Comparison of ENCODE assay signal across 8 cellular contexts in the genomic region with DNA sequence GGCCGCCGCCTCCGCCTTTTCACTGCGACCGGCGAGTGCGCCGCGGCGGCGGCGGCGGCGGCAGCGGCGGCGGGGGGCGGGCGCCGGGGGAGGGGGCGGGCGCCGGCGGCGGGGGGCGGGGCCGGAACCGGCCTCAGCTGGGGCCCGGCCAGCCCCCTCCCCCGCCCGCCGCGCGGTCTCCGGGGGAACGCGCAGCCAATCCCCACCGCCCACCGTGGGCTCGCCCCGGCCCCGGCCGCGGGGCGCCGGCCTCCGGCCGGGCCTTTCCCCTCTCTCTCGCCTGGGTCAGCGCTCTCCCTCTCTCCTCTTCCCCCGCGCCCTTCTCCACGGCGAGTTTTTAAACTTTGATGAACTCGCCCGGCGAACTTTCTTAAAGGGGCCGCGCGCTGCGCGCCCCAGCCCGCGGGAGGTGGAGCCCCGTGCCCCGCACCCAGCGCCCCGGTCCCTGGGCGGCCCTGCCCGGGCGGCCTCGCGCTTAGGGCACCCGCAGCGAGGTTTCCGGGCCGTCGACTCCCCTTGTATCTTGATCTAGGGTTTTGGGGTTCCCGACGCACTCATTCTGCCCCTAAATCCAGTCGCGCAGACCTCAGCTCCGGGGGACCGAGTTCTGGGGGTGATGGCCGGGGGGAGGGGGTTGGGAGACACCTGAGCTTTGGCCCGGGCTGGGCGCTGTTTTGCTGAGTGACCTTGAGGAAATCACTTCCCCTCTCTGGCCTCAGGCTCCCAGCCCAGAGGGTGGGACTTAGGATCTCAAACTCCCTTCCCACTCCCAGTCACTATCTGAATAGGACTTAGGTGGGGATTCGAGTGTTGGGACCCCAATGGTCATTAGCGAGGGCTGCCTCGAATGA. TPM values are rescaled to one million over a fixed set of nuclear protein-coding genes. Genes with fewer than 3 reads are reported as not detected.
DNase-seq lines count a peak whose midpoint lies in the region; ATAC-seq lines count a peak whose summit lies in the region.

A gene (minus strand): TSS at position 39 of the 851 bp plus-strand sequence. CDS start 270 bp downstream, outside the sequence.

- H3K4me2 ChIP-seq in Karpas-422 (ENCODE audit: low read depth, low read length, poor library complexity, severe bottlenecking), result no peak within 1 kb of the TSS

- no peaks in the 10 kb centered on the region for H3K9me2 ChIP-seq in Karpas-422 (replicated peaks; ENCODE audit: insufficient read depth, low read length)

- no peaks in the 10 kb centered on the region for H4K20me1 ChIP-seq in Karpas-422 (ENCODE audit: insufficient read depth, low read depth, low read length)

- H3K4me1 ChIP-seq in CD8-positive, alpha-beta memory T cell (ENCODE audit: insufficient read depth, low read length), result no peaks in the 10 kb centered on the region
- H3K4me1 ChIP-seq in mucosa of rectum (ENCODE audit: control insufficient read depth in 2 of 2, insufficient read depth in 2 of 2, low read length in 2 of 2), result no peaks in the 10 kb centered on the region
- H3K4me1 ChIP-seq in Karpas-422 (ENCODE audit: low read length), result no peaks in the 10 kb centered on the region

- peaks cover 4 to 16% (median 4%) of the 10 kb centered on the region in 3 donors for H3K4me1 Mint-ChIP-seq in CD8-positive, alpha-beta memory T cell
- no peaks in the 10 kb centered on the region for H3K4me1 Mint-ChIP-seq in dendritic cell treated with granulocyte-macrophage colony-stimulating factor and Interleukin-4, amounts not matched to agents 40 ng/mL and 50 ng/mL, for 4 days (ENCODE audit: low read depth)

- POLR2A ChIA-PET in CD8-positive, alpha-beta memory T cell (lab: Charles Lee), result no interaction called here

- H3K36me3 Mint-ChIP-seq in CD8-positive, alpha-beta memory T cell, result no peaks in the 10 kb centered on the region
- H3K36me3 Mint-ChIP-seq in dendritic cell treated with granulocyte-macrophage colony-stimulating factor and Interleukin-4, amounts not matched to agents 40 ng/mL and 50 ng/mL, for 4 days (ENCODE audit: low read depth), result no peaks in the 10 kb centered on the region

- no peak within 1 kb of the TSS for H3K27ac Mint-ChIP-seq in CD8-positive, alpha-beta memory T cell
- H3K27ac Mint-ChIP-seq in dendritic cell treated with granulocyte-macrophage colony-stimulating factor and Interleukin-4, amounts not matched to agents 40 ng/mL and 50 ng/mL, for 4 days, result no peak within 1 kb of the TSS

- peak within 1 kb of the TSS; percentile 65 to 86 (median 76) for H3K4me3 Mint-ChIP-seq in CD8-positive, alpha-beta memory T cell
- H3K4me3 Mint-ChIP-seq in dendritic cell treated with granulocyte-macrophage colony-stimulating factor and Interleukin-4, amounts not matched to agents 40 ng/mL and 50 ng/mL, for 4 days, result peak within 1 kb of the TSS; percentile 75

- DNase-seq in CD8-positive, alpha-beta memory T cell, result no peak
- DNase-seq in M059J (ENCODE audit: low read depth) (peak; percentile 33), Karpas-422 (no peak), NCI-H187 (lab: John Stamatoyannopoulos, UW) (no peak), hypothalamus (lab: John Stamatoyannopoulos, UW) (no peak)

- intact Hi-C loops in dendritic cell treated with granulocyte-macrophage colony-stimulating factor and Interleukin-4, amounts not matched to agents 40 ng/mL and 50 ng/mL, for 4 days (cut with micrococcal nuclease), result no loop called here

- no peak for ATAC-seq in GM21786 (IDR thresholded peaks at IDR 0.05; ENCODE audit: unreplicated experiment)

- H3K4me3 ChIP-seq in CD8-positive, alpha-beta memory T cell (ENCODE audit: low read length), result no peak within 1 kb of the TSS
- H3K4me3 ChIP-seq in mucosa of rectum (ENCODE audit: low read length in 2 of 2) (peak within 1 kb of the TSS; percentile 48 to 56), Karpas-422 (ENCODE audit: low read length) (no peak within 1 kb of the TSS)

- CTCF ChIA-PET in CD8-positive, alpha-beta memory T cell (lab: Charles Lee), result no interaction called here

- H2AFZ ChIP-seq in Karpas-422 (ENCODE audit: low read length), result no peak within 1 kb of the TSS

- no peaks in the 10 kb centered on the region for H3K79me2 ChIP-seq in Karpas-422 (ENCODE audit: low read length)

- H3K9me3 Mint-ChIP-seq in CD8-positive, alpha-beta memory T cell, result no peaks in the 10 kb centered on the region
- no peaks in the 10 kb centered on the region for H3K9me3 Mint-ChIP-seq in dendritic cell treated with granulocyte-macrophage colony-stimulating factor and Interleukin-4, amounts not matched to agents 40 ng/mL and 50 ng/mL, for 4 days

- H3K9ac ChIP-seq in mucosa of rectum (ENCODE audit: low read depth in 1 of 2, low read length in 2 of 2), result peak within 1 kb of the TSS in 1 of 2 donors; percentile 54
- H3K9ac ChIP-seq in Karpas-422 (ENCODE audit: low read length), result no peak within 1 kb of the TSS

- peaks cover 24 to 37% of the 10 kb centered on the region in 2 donors for H3K27me3 Mint-ChIP-seq in CD8-positive, alpha-beta memory T cell
- H3K27me3 Mint-ChIP-seq in dendritic cell treated with granulocyte-macrophage colony-stimulating factor and Interleukin-4, amounts not matched to agents 40 ng/mL and 50 ng/mL, for 4 days, result peaks cover 82% of the 10 kb centered on the region

- H3K36me3 ChIP-seq in CD8-positive, alpha-beta memory T cell (ENCODE audit: insufficient read depth, low read length), result no peaks in the 10 kb centered on the region
- no peaks in the 10 kb centered on the region for H3K36me3 ChIP-seq in mucosa of rectum (ENCODE audit: control insufficient read depth in 2 of 2, insufficient read depth in 2 of 2, low read length in 2 of 2)
- no peaks in the 10 kb centered on the region for H3K36me3 ChIP-seq in Karpas-422 (ENCODE audit: insufficient read depth, low read length)

- H3K27me3 ChIP-seq in CD8-positive, alpha-beta memory T cell (ENCODE audit: insufficient read depth, low read length, poor library complexity, severe bottlenecking), result peaks cover 18% of the 10 kb centered on the region
- H3K27me3 ChIP-seq in mucosa of rectum (ENCODE audit: control insufficient read depth in 2 of 2, insufficient read depth in 2 of 2, low read length in 2 of 2) (peaks cover 11 to 24% of the 10 kb centered on the region in 2 donors), Karpas-422 (ENCODE audit: low read length) (no peaks in the 10 kb centered on the region)

- no peaks in the 10 kb centered on the region for H3K9me3 ChIP-seq in CD8-positive, alpha-beta memory T cell (ENCODE audit: low read length)
- H3K9me3 ChIP-seq in mucosa of rectum (ENCODE audit: control insufficient read depth in 2 of 2, low read length in 2 of 2) (no peaks in the 10 kb centered on the region), Karpas-422 (ENCODE audit: low read length) (no peaks in the 10 kb centered on the region)

- H3K27ac ChIP-seq in CD8-positive, alpha-beta memory T cell (ENCODE audit: low read depth, low read length), result no peak within 1 kb of the TSS
- H3K27ac ChIP-seq in mucosa of rectum (ENCODE audit: low read depth in 2 of 2, low read length in 2 of 2) (peak within 1 kb of the TSS; percentile 55 to 63), Karpas-422 (ENCODE audit: low read length) (no peak within 1 kb of the TSS)

RNA-seq across cellular contexts. Expression of the gene that starts here (rescaled TPM):
- not detected for total RNA-seq in CD8-positive, alpha-beta memory T cell
- not detected for polyA plus RNA-seq in CD8-positive, alpha-beta memory T cell
- total RNA-seq in M059J (2014; rRNA removed; shearing (Covaris generic)), result 0.91 TPM in 1 of 2 replicates, not detected in the other
- total RNA-seq in Karpas-422 (2014; rRNA removed; shearing (Covaris generic); ENCODE audit: low replicate concordance), result not detected in 2 replicates

Comparison
In these comparisons a context has a peak if more than half of its experiments do, and no peak if none do; other contexts are left out.
1. Peak in DNase-seq in M059J; RNA of the gene not detected or under 1 TPM.
2. H3K27ac ChIP-seq: peak in mucosa of rectum (2 of 2); none in CD8-positive, alpha-beta memory T cell (single experiment) and Karpas-422 (single experiment).
3. H3K4me3 ChIP-seq: peak in mucosa of rectum (2 of 2); none in CD8-positive, alpha-beta memory T cell (single experiment) and Karpas-422 (single experiment).